In genomic region chr10:3091346-3091787, GRCh38 we compare ENCODE assay signal across 8 cellular contexts. TPM values are rescaled to one million over a fixed set of nuclear protein-coding genes. Genes with fewer than 3 reads are reported as not detected.
DNase-seq lines count a peak whose midpoint lies in the region; ATAC-seq, FAIRE-seq and TF ChIP-seq lines count a peak whose summit lies in the region.

No MANE protein-coding gene starts in this region.

- H3K36me3 Mint-ChIP-seq in astrocyte (ENCODE audit: low read depth, unreplicated experiment): peaks cover 25% of the 10 kb centered on the region

- TF ChIP-seq POLR2A in right lobe of liver (IDR thresholded peaks at IDR 0.05): no peak

- peaks cover 7% of the 10 kb centered on the region for H4K20me1 ChIP-seq in astrocyte (ENCODE audit: insufficient read depth, low read length)

- DNase-seq in AG04450 (ENCODE audit: low read depth, low spot score): peak; percentile 55
- peak; percentile 38 for DNase-seq in HS-27A (ENCODE audit: low read depth)
- DNase-seq in astrocyte (ENCODE audit: low read depth): peak; percentile 94
- no peak for DNase-seq in right lobe of liver
- DNase-seq in COR-L47 (lab: John Stamatoyannopoulos, UW): no peak
- no peak for DNase-seq in iPS-NIHi7 (ENCODE audit: extremely low spot score)
- DNase-seq in GM13977 (ENCODE audit: low spot score): no peak

- peaks cover 53% of the 10 kb centered on the region for H3K4me1 ChIP-seq in astrocyte (ENCODE audit: insufficient read depth, low read length)
- no peaks in the 10 kb centered on the region for H3K4me1 ChIP-seq in right lobe of liver

- POLR2A ChIA-PET in AG04450 (lab: Yijun Ruan, JAX): interaction anchor here (0.6 to 1.8 kb wide), 4 partner anchors 10 to 1681 kb away, joined by 3 to 7 read pairs (median 4); no protein-coding TSS in a partner anchor

- intact Hi-C loops in right lobe of liver (cut with DNase I): no loop called here

- no peak for TF ChIP-seq CTCF in AG04450 (IDR thresholded peaks at IDR 0.05; ENCODE audit: low read depth, low read length)
- TF ChIP-seq CTCF in astrocyte (IDR thresholded peaks at IDR 0.05; ENCODE audit: insufficient read depth, low read depth, low read length): no peak
- TF ChIP-seq CTCF in right lobe of liver (IDR thresholded peaks at IDR 0.05): no peak
- no peak for TF ChIP-seq CTCF in GM13977 (IDR thresholded peaks at IDR 0.05; ENCODE audit: extremely low read depth, insufficient read depth, missing control alignments)

- H2AFZ ChIP-seq in astrocyte (ENCODE audit: low read depth, low read length): no peak overlapping the region

- no peaks in the 10 kb centered on the region; the same call in 1 of the 2 replicates for H3K9me3 ChIP-seq in AG04450 (ENCODE audit: control insufficient read depth, insufficient read depth, low read length)
- no peaks in the 10 kb centered on the region for H3K9me3 ChIP-seq in astrocyte (ENCODE audit: insufficient read depth, low read depth, low read length)
- H3K9me3 ChIP-seq in right lobe of liver: no peaks in the 10 kb centered on the region

- H3K27ac ChIP-seq in AG04450 (ENCODE audit: low read depth, low read length) (peak overlapping the region; percentile 78), astrocyte (ENCODE audit: low read depth, low read length) (peak overlapping the region; percentile 83), right lobe of liver (no peak overlapping the region)

- CTCF ChIA-PET in AG04450 (lab: Charles Lee): interaction anchor here (0.6 to 2.6 kb wide), 5 partner anchors 10 to 163 kb away, joined by 3 to 20 read pairs (median 3); no protein-coding TSS in a partner anchor

- H3K4me3 Mint-ChIP-seq in astrocyte (ENCODE audit: unreplicated experiment): peak overlapping the region; percentile 66

- no peaks in the 10 kb centered on the region for H3K9me3 Mint-ChIP-seq in astrocyte (ENCODE audit: unreplicated experiment)

- H3K4me3 ChIP-seq in AG04450 (ENCODE audit: low read depth, low read length) (no peak overlapping the region), astrocyte (ENCODE audit: insufficient read depth, low read depth, low read length) (peak overlapping the region; percentile 4), right lobe of liver (no peak overlapping the region)

- H3K27ac Mint-ChIP-seq in astrocyte (ENCODE audit: unreplicated experiment): peak overlapping the region; percentile 93

- peak overlapping the region; percentile 49 for H3K9ac ChIP-seq in astrocyte (ENCODE audit: low read length)

- 38% methylated on average over 12 of the region's 12 CpGs for WGBS in right lobe of liver (ENCODE audit: insufficient coverage, low coverage, low lambda C conversion rate, missing lambda C conversion rate)

- H3K27me3 Mint-ChIP-seq in astrocyte (ENCODE audit: low read depth, unreplicated experiment): no peaks in the 10 kb centered on the region

- peak overlapping the region; percentile 65 for H3K4me2 ChIP-seq in astrocyte (ENCODE audit: low read length)

- H3K27me3 ChIP-seq in AG04450 (ENCODE audit: control insufficient read depth, insufficient read depth, low read length) (no peaks in the 10 kb centered on the region), astrocyte (ENCODE audit: insufficient read depth, low read length) (no peaks in the 10 kb centered on the region), right lobe of liver (no peaks in the 10 kb centered on the region)

- no peak for FAIRE-seq in astrocyte (lab: Jason Lieb, UNC)

- in situ Hi-C loops in GM13977 (cut with MboI; ENCODE audit: low pct_unique_long_range_greater_than_20kb, low sequenced_read_pairs, unreplicated experiment): no loop called here

- H3K79me2 ChIP-seq in astrocyte (ENCODE audit: insufficient read depth, low read length): peaks cover 68% of the 10 kb centered on the region

- ATAC-seq in right lobe of liver: peak in 3 of 4 donors; percentile 18 to 54 (median 41)
- ATAC-seq in HG03097 (IDR thresholded peaks at IDR 0.05; ENCODE audit: low FRiP score, unreplicated experiment): no peak

- no peaks in the 10 kb centered on the region for H3K36me3 ChIP-seq in astrocyte (ENCODE audit: insufficient read depth, low read length)
- H3K36me3 ChIP-seq in right lobe of liver: no peaks in the 10 kb centered on the region

- peaks cover 65% of the 10 kb centered on the region for H3K4me1 Mint-ChIP-seq in astrocyte (ENCODE audit: low read depth, unreplicated experiment)

RNA-seq across cellular contexts. Expression of gene PFKP, which starts 24.0 kb away (rescaled TPM):
- 122 and 135 TPM in 2 replicates for polyA plus RNA-seq in AG04450 (2011; rRNA removed)
- 103 and 128 TPM in 2 replicates for polyA minus RNA-seq in AG04450 (2011; rRNA and poly(A)+ RNA removed)
- total RNA-seq in astrocyte (356 and 361 TPM in 2 replicates), right lobe of liver (10 to 100 TPM in 3 of 6 experiments, 1 to 10 TPM in 2, under 1 TPM in 1; 0.66 to 24.1 (median 9.2) TPM)

Comparison
In these comparisons a context has a peak if more than half of its experiments do, and no peak if none do; other contexts are left out.
1. DNase-seq: peak in AG04450 (single experiment), HS-27A (single experiment) and astrocyte (single experiment); none in right lobe of liver (0 of 3), COR-L47 (single experiment), iPS-NIHi7 (single experiment) and GM13977 (single experiment).
2. H3K27ac ChIP-seq: peak in AG04450 (single experiment) and astrocyte (single experiment); none in right lobe of liver (0 of 3).
3. RNA of gene PFKP, which starts 24.0 kb away (total RNA-seq): 356 to 361 TPM in astrocyte; 0.66 to 24.1 TPM in right lobe of liver; every median in the first group is over 10 times any median in the second.